Comparison of ENCODE assay signal across 19 cellular contexts in the genomic region with DNA sequence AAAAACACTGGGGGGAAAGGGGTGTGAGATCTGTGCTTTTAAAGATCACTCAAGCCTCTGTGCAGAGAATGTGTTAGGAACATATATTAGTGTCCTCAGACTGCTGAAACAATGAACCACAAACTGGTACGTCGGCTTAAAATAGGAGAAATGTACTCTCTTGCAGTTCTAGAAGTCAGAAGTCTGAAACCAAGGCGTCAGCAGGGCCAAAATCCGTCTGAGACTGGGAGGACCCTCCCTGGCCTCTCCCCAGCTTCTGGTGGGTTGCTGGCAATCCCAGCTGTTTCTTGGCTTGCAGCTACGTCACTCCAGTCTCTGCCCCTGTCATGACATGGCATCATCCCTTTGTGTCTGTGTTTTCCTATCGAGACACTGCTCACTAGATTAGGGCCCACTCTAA. TPM values are rescaled to one million over a fixed set of nuclear protein-coding genes. Genes with fewer than 3 reads are reported as not detected.
"Had no signal": no experiment of that assay in that cellular context is flagged by ENCODE, and none has a peak within 500 bp of the region (broad histone marks: within the 10 kb centered on the region; RNA-seq: fewer than 3 reads in every experiment).

No MANE protein-coding gene starts in this region.

- ATAC-seq: effector memory CD8-positive, alpha-beta T cell; heart right ventricle; naive thymus-derived CD8-positive, alpha-beta T cell; stimulated activated effector memory CD8-positive, alpha-beta T cell treated with anti-CD3 and anti-CD28 coated beads, Interleukin-12 subunit alpha, Interleukin-12 subunit beta, amount 100 ng/mL, for 72 hours; stimulated activated naive CD8-positive, alpha-beta T cell treated with anti-CD3 and anti-CD28 coated beads, Interleukin-15, Interleukin-2, amounts not matched to agents 100 U/mL and 50 U/mL, for 24 hours had no signal

- H3K36me3 ChIP-seq: right atrium auricular region had no signal

- H3K9me3 ChIP-seq: heart right ventricle, right atrium auricular region, sigmoid colon, tibial nerve had no signal

- FAIRE-seq: colon, frontal cortex, islet of Langerhans, small intestine had no signal

- H3K4me1 ChIP-seq: heart right ventricle, right atrium auricular region, sigmoid colon, tibial nerve had no signal

- DNase-seq: cerebellar nuclear complex; effector memory CD8-positive, alpha-beta T cell; heart right ventricle; kidney glomerular epithelial cell; naive thymus-derived CD8-positive, alpha-beta T cell; posterior cingulate gyrus; sigmoid colon; small intestine; stimulated activated CD4-positive, alpha-beta T cell treated with anti-CD3 and anti-CD28 coated beads, Interleukin-4, amount 100 ng/mL, for 1 hour; stimulated activated CD8-positive, alpha-beta memory T cell treated with anti-CD3 and anti-CD28 coated beads, Interleukin-4, amount 100 ng/mL, for 48 hours; stimulated activated naive CD8-positive, alpha-beta T cell treated with anti-CD3 and anti-CD28 coated beads, Interleukin-15, Interleukin-2, amounts not matched to agents 100 U/mL and 50 U/mL, for 24 hours had no signal

- H3K27ac ChIP-seq: heart right ventricle, right atrium auricular region, sigmoid colon, tibial nerve had no signal

- H3K27me3 ChIP-seq: heart right ventricle, right atrium auricular region, sigmoid colon, tibial nerve had no signal

- H3K4me3 ChIP-seq: heart right ventricle, right atrium auricular region, sigmoid colon, tibial nerve had no signal

RNA-seq across cellular contexts. Expression of gene CDH26, which starts 3.9 kb away (rescaled TPM):
- total RNA-seq: epithelial cell of proximal tubule, glomerular endothelial cell had no signal
